21 cellular contexts compared by ENCODE assay signal in the genomic region with DNA sequence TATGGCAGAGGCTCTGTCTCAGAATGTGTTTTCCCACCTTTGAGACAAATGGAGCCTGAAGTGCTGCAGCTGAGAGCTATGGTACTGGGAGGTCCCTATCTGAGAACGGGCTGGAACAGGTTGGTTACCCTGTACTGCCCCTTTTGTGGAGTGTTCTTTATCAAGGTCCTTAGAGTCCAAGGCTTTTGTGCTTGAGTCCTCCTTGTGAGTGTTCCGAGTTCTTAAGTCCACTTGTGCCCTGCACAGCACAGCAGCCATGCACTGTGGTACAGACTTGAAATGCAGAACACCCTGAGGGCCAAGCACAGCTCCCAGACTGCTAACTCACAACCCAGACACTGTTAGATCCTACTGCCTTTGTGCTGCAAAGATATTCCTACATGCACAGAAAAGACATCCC.
"Had no signal": no experiment of that assay in that cellular context is flagged by ENCODE, and none has a peak within 500 bp of the region (broad histone marks: within the 10 kb centered on the region; RNA-seq: fewer than 3 reads in every experiment).

No MANE protein-coding gene starts in this region.

- H3K27ac ChIP-seq: coronary artery, esophagus muscularis mucosa, foreskin keratinocyte, gastroesophageal sphincter, heart left ventricle, hepatocyte, neutrophil, pancreas, right lobe of liver, tibial artery had no signal

- H3K27me3 ChIP-seq: esophagus muscularis mucosa, foreskin keratinocyte, gastroesophageal sphincter, heart left ventricle, hepatocyte, neutrophil, pancreas, right lobe of liver, tibial artery had no signal

- H3K4me3 ChIP-seq: coronary artery, esophagus muscularis mucosa, gastroesophageal sphincter, heart left ventricle, hepatocyte, mucosa of descending colon, pancreas, right lobe of liver, tibial artery had no signal

- H2AFZ ChIP-seq: hepatocyte had no signal

- H3K9me3 ChIP-seq: esophagus muscularis mucosa, gastroesophageal sphincter, heart left ventricle, mucosa of descending colon, neutrophil, pancreas, right lobe of liver, tibial artery had no signal

- H3K4me2 ChIP-seq: hepatocyte had no signal

- ATAC-seq: foreskin keratinocyte; gastroesophageal sphincter; left lobe of liver; mucosa of descending colon; natural killer cell treated with Interleukin-12 subunit alpha and Interleukin-12 subunit beta and Interleukin-15 and Interleukin-18, amount 100 ng/mL, for 72 hours; pancreas; right lobe of liver; stimulated activated naive B cell treated with anti-CD40 and anti-IgM and Interleukin-4, amounts not matched to agents 10 μg/mL and 1 μg/mL and 100 μg/mL, for 72 hours had no signal

- DNase-seq: dermis blood vessel endothelial cell; effector memory CD4-positive, alpha-beta T cell; foreskin keratinocyte; heart left ventricle; kidney; mucosa of descending colon; naive B cell; pancreas; right lobe of liver; small intestine; stimulated activated CD4-positive, alpha-beta T cell treated with anti-CD3 and anti-CD28 coated beads, Interleukin-15, amount 100 ng/mL, for 24 hours; stimulated activated CD4-positive, alpha-beta T cell treated with anti-CD3 and anti-CD28 coated beads, Interleukin-2, amount 100 ng/mL, for 48 hours; stimulated activated naive B cell treated with anti-CD40 and anti-IgM and Interleukin-4, amounts not matched to agents 10 μg/mL and 1 μg/mL and 100 μg/mL, for 72 hours; tibial artery had no signal

- H3K79me2 ChIP-seq: hepatocyte had no signal

- H3K36me3 ChIP-seq: neutrophil, pancreas, right lobe of liver had no signal

- H3K4me1 ChIP-seq: foreskin keratinocyte, pancreas, right lobe of liver, tibial artery had no signal
